Comparison of ENCODE assay signal across 8 cellular contexts in the genomic region with DNA sequence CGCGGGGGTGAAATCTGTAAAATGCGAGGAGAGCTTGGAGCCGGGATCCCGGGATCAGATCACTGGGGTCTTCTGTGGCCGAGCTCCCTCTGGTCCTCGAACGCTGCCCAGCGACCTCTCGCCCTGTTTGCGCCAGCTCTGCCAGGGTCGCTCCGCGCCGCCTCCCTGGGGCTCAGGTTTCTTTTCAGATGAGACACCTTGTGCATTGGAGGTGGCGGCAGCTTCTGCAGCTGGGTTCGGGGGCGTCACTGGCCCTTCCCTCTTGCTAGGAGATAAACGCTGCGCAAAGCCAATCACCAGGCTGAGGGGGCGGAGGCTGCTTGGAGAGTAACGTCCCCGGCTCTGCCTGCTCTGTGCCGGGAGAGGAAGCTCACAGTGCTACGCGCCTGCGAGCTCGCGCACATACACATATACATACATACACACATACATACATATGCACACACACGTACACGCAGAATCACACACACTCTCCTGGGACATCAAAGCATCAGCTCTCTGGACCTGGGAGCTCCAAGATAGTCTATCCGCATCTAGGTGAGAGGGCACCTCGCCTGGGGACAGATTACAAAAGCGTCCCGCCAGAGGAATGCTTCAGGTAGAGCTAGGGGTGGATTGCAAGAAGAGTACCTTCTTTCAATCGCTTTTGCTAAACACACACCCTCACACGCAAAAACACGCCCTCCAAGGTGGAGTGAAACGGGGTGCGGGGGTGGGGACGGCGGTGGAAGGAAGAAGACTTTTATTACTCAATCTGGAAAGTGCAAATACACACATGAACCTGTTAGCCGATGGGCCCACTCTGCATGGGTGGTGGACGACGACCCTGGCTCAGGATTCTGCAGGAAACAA. TPM values are rescaled to one million over a fixed set of nuclear protein-coding genes. Genes with fewer than 3 reads are reported as not detected.
A peak's percentile ranks its signal among the peaks of the same experiment; 100 is the strongest.
DNase-seq lines count a peak whose midpoint lies in the region; ATAC-seq and TF ChIP-seq lines count a peak whose summit lies in the region.

A gene with protein sequence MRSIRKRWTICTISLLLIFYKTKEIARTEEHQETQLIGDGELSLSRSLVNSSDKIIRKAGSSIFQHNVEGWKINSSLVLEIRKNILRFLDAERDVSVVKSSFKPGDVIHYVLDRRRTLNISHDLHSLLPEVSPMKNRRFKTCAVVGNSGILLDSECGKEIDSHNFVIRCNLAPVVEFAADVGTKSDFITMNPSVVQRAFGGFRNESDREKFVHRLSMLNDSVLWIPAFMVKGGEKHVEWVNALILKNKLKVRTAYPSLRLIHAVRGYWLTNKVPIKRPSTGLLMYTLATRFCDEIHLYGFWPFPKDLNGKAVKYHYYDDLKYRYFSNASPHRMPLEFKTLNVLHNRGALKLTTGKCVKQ (minus strand): TSS at position 247 of the 852 bp plus-strand sequence. CDS start 327 bp downstream, outside the sequence.

- H3K27me3 Mint-ChIP-seq in activated CD4-positive, alpha-beta T cell treated with anti-CD3 and anti-CD28 coated beads, Interleukin-2, amount 10 ng/mL, durations not matched to agents 24 days and 14 days = no peaks in the 10 kb centered on the region

- peaks cover 23% of the 10 kb centered on the region for H3K36me3 Mint-ChIP-seq in activated CD4-positive, alpha-beta T cell treated with anti-CD3 and anti-CD28 coated beads, Interleukin-2, amount 10 ng/mL, durations not matched to agents 24 days and 14 days (ENCODE audit: low read depth)

- intact Hi-C loops in activated CD4-positive, alpha-beta T cell treated with anti-CD3 and anti-CD28 coated beads, Interleukin-2, amount 10 ng/mL, durations not matched to agents 24 days and 14 days (cut with micrococcal nuclease) = loop anchor here (1.0 to 10.0 kb wide), 8 partner anchors 123 to 1976 kb away; a partner anchor contains a TSS
- intact Hi-C loops in lower leg skin (cut with DNase I; ENCODE audit: low total_unique reads) = no loop called here

- H3K9me3 Mint-ChIP-seq in activated CD4-positive, alpha-beta T cell treated with anti-CD3 and anti-CD28 coated beads, Interleukin-2, amount 10 ng/mL, durations not matched to agents 24 days and 14 days = peaks cover 3% of the 10 kb centered on the region

- TF ChIP-seq POLR2A in lower leg skin (IDR thresholded peaks at IDR 0.05) = no peak

- H3K4me3 ChIP-seq in lower leg skin (ENCODE audit: low read depth, poor library complexity, severe bottlenecking) = peak within 1 kb of the TSS; percentile 36

- peak; percentile 60 for ATAC-seq in GM18861 (IDR thresholded peaks at IDR 0.05; ENCODE audit: unreplicated experiment)
- peak; percentile 65 for ATAC-seq in HG03095 (IDR thresholded peaks at IDR 0.05; ENCODE audit: unreplicated experiment)

- WGBS in lower leg skin, 2 donors = 1% methylated on average over 39 to 42 of the region's 45 CpGs

- peak within 1 kb of the TSS; percentile 96 for H3K27ac Mint-ChIP-seq in activated CD4-positive, alpha-beta T cell treated with anti-CD3 and anti-CD28 coated beads, Interleukin-2, amount 10 ng/mL, durations not matched to agents 24 days and 14 days

- H3K4me1 Mint-ChIP-seq in activated CD4-positive, alpha-beta T cell treated with anti-CD3 and anti-CD28 coated beads, Interleukin-2, amount 10 ng/mL, durations not matched to agents 24 days and 14 days = peaks cover 35% of the 10 kb centered on the region

- no peak for TF ChIP-seq CTCF in lower leg skin (IDR thresholded peaks at IDR 0.05)

- DNase-seq in NCI-H446 treated with DMSO at 0.1 percent for 48 hours (lab: John Stamatoyannopoulos, UW) (peak; percentile 4), dermis blood vessel endothelial cell (peak; percentile 84), lower leg skin (ENCODE audit: low spot score in 2 of 2) (peak; percentile 74 to 95), NCI-H2029 (lab: John Stamatoyannopoulos, UW) (no peak)
- peak; percentile 97 for DNase-seq in activated CD4-positive, alpha-beta T cell treated with anti-CD3 and anti-CD28 coated beads, Interleukin-2, amount 10 ng/mL, durations not matched to agents 24 days and 14 days
- DNase-seq in stimulated activated CD4-positive, alpha-beta T cell treated with anti-CD3 and anti-CD28 coated beads, Interleukin-4, amount 100 ng/mL, for 24 hours = peak; percentile 92

- peak within 1 kb of the TSS; percentile 99 for H3K4me3 Mint-ChIP-seq in activated CD4-positive, alpha-beta T cell treated with anti-CD3 and anti-CD28 coated beads, Interleukin-2, amount 10 ng/mL, durations not matched to agents 24 days and 14 days

RNA-seq across cellular contexts. Expression of the gene that starts here (rescaled TPM):
- total RNA-seq in activated CD4-positive, alpha-beta T cell treated with anti-CD3 and anti-CD28 coated beads, Interleukin-2, amount 10 ng/mL, durations not matched to agents 24 days and 14 days = 61.3 and 62.3 TPM in 2 replicates
- total RNA-seq in dermis blood vessel endothelial cell (3.1 and 4.3 TPM in 2 replicates), lower leg skin (1 to 10 TPM in 2 of 4 donors, under 1 TPM in 2; 0.68 to 1.3 (median 0.91) TPM)

Comparison
In these comparisons a context has a peak if more than half of its experiments do, and no peak if none do; other contexts are left out.
1. RNA of the gene that starts here (total RNA-seq): 61.3 to 62.3 TPM in activated CD4-positive, alpha-beta T cell treated with anti-CD3 and anti-CD28 coated beads, Interleukin-2, amount 10 ng/mL, durations not matched to agents 24 days and 14 days; 3.1 to 4.3 TPM in dermis blood vessel endothelial cell and 0.68 to 1.3 TPM in lower leg skin; every median in the first group is over 10 times any median in the second.